Comparison of ENCODE assay signal across 20 cellular contexts in genomic region chr2:118084483-118085089, GRCh38. TPM values are rescaled to one million over a fixed set of nuclear protein-coding genes. Genes with fewer than 3 reads are reported as not detected.
DNase-seq lines count a peak whose midpoint lies in the region; ATAC-seq, FAIRE-seq and TF ChIP-seq lines count a peak whose summit lies in the region.
"Had no signal": no experiment of that assay in that cellular context is flagged by ENCODE, and none has a peak within 500 bp of the region (broad histone marks: within the 10 kb centered on the region; RNA-seq: fewer than 3 reads in every experiment).

No MANE protein-coding gene starts in this region.

- POLR2A ChIA-PET in HepG2 (lab: Yijun Ruan, JAX), result interaction anchor here (1.6 to 2.5 kb wide), 3 partner anchors 11 to 270 kb away, joined by 4 to 11 read pairs (median 4); partner anchors contain the start of gene DDX18

- BruUV-seq in HepG2 (replicated peaks; lab: Mats Ljungman, UMichigan), result no TSS peak

- H3K36me3 ChIP-seq in body of pancreas (replicated peaks in 1 of 2; ENCODE audit: insufficient read depth in 1 of 2, low read depth in 2 of 2) (no peaks in the 10 kb centered on the region), HepG2 (replicated peaks in 1 of 2; ENCODE audit: control insufficient read depth in 1 of 2, insufficient read depth in 2 of 2, low read length in 2 of 2) (no peaks in the 10 kb centered on the region), small intestine (ENCODE audit: control insufficient read depth in 2 of 2, insufficient read depth in 2 of 2, low read length in 2 of 2) (no peaks in the 10 kb centered on the region), spleen (no peaks in the 10 kb centered on the region)
- H3K36me3 ChIP-seq: BE2C, Peyer's patch had no signal

- H3K9me3 ChIP-seq in body of pancreas (no peaks in the 10 kb centered on the region), HepG2 (ENCODE audit: low read length) (no peaks in the 10 kb centered on the region), small intestine (ENCODE audit: control insufficient read depth, low read depth) (no peaks in the 10 kb centered on the region), spleen (no peaks in the 10 kb centered on the region)
- H3K9me3 ChIP-seq: BE2C, Peyer's patch had no signal

- H4K20me1 ChIP-seq in HepG2 (ENCODE audit: insufficient read depth, low read length), result 0 out of 2 replicates have a peak, but pooled peaks cover 3% of the 10 kb centered on the region

- in situ Hi-C loops in HepG2 (cut with HindIII; ENCODE audit: extremely low pct_ligation_motif_present, low pct_unique_long_range_greater_than_20kb), result no loop called here

- TF ChIP-seq CTCF in body of pancreas (IDR thresholded peaks at IDR 0.05), result no peak
- TF ChIP-seq CTCF in HepG2 (CRISPR knock-in tag; IDR thresholded peaks at IDR 0.05), result no peak
- no peak for TF ChIP-seq CTCF in spleen (IDR thresholded peaks at IDR 0.05 in 8 of 11, conservative IDR thresholded peaks at IDR 0.05 in 3 of 11)

- ATAC-seq in body of pancreas (no peak), HepG2 (no peak; the same call in 2 of the 3 replicates), GM21526 (IDR thresholded peaks at IDR 0.05; ENCODE audit: low FRiP score, unreplicated experiment) (no peak)

- FAIRE-seq in GM12891 (lab: Jason Lieb, UNC) (peak; percentile 73), HepG2 (lab: Jason Lieb, UNC) (no peak), small intestine (lab: Jason Lieb, UNC) (no peak)
- FAIRE-seq: H54 had no signal

- CTCF ChIA-PET in HepG2 (lab: Yijun Ruan, JAX; ENCODE audit: low intra/inter-chr PET ratio, low total read pairs), result no interaction called here

- H3K79me2 ChIP-seq in HepG2 (ENCODE audit: insufficient read depth, low read length), result peaks cover 14% of the 10 kb centered on the region

- TF ChIP-seq EP300 in HepG2 (IDR thresholded peaks at IDR 0.05; ENCODE audit: low read depth in 2 of 2, low read length in 2 of 2), result peak in 1 of 2 experiments; percentile 41; a peak in 1 of 4 replicates
- TF ChIP-seq EP300 in HepG2 (CRISPR knock-in tag; IDR thresholded peaks at IDR 0.05; ENCODE audit: borderline replicate concordance), result no peak

- H3K27me3 ChIP-seq in body of pancreas (no peaks in the 10 kb centered on the region), HepG2 (ENCODE audit: control insufficient read depth in 1 of 2, insufficient read depth in 2 of 2, low read length in 2 of 2) (no peaks in the 10 kb centered on the region; a peak in 1 of 5 replicates), small intestine (ENCODE audit: control insufficient read depth in 2 of 2, insufficient read depth in 2 of 2, low read length in 2 of 2) (no peaks in the 10 kb centered on the region), spleen (replicated peaks in 1 of 7) (no peaks in the 10 kb centered on the region)
- H3K27me3 ChIP-seq: Peyer's patch had no signal

- peak overlapping the region; percentile 79 for H3K4me2 ChIP-seq in HepG2 (ENCODE audit: low read depth, low read length)
- H3K4me2 ChIP-seq: KMS-11 had no signal

- TF ChIP-seq RAD21 in HepG2 (CRISPR knock-in tag; IDR thresholded peaks at IDR 0.05), result no peak

- WGBS in body of pancreas, 2 donors, result 40 to 52% methylated on average over 5 of the region's 5 CpGs
- WGBS in HepG2 (ENCODE audit: low lambda C conversion rate), result 48% methylated on average over 5 of the region's 5 CpGs
- 48 to 70% (median 58%) methylated on average over 5 of the region's 5 CpGs for WGBS in small intestine, 3 donors
- 89 to 95% (median 91%) methylated on average over 5 of the region's 5 CpGs for WGBS in spleen, 5 donors

- H3K4me1 ChIP-seq in body of pancreas (peaks cover 38% of the 10 kb centered on the region), HepG2 (ENCODE audit: insufficient read depth, low read length) (peaks cover 72% of the 10 kb centered on the region), small intestine (ENCODE audit: control insufficient read depth in 2 of 2, insufficient read depth in 1 of 2, low read depth in 1 of 2, low read length in 1 of 2) (peaks cover 0 to 2% of the 10 kb centered on the region in 2 donors), spleen (peaks cover 0 to 19% (median 12%) of the 10 kb centered on the region in 6 donors)
- H3K4me1 ChIP-seq: BE2C had no signal

- intact Hi-C loops in body of pancreas (cut with DNase I), result no loop called here
- intact Hi-C loops in HepG2 (cut with micrococcal nuclease; ENCODE audit: unreplicated experiment), result no loop called here
- intact Hi-C loops in spleen (cut with DNase I; ENCODE audit: low total_unique reads), result loop anchor here (5.0 kb wide), 1 partner anchor 103 kb away; no protein-coding TSS in a partner anchor

- H3K27ac ChIP-seq in body of pancreas, result peak overlapping the region; percentile 41 to 92 (median 76)
- peak overlapping the region; percentile 91 for H3K27ac ChIP-seq in HepG2 (ENCODE audit: extremely low read length, insufficient read depth, low read length)
- H3K27ac ChIP-seq in small intestine (ENCODE audit: low read depth in 1 of 2, low read length in 1 of 2), result no peak overlapping the region
- no peak overlapping the region for H3K27ac ChIP-seq in spleen
- H3K27ac ChIP-seq: KMS-11 had no signal

- no peak for TF ChIP-seq POLR2A in GM12891 (IDR thresholded peaks at IDR 0.05; ENCODE audit: low read depth, low read length)
- no peak for TF ChIP-seq POLR2A in body of pancreas (IDR thresholded peaks at IDR 0.05)
- TF ChIP-seq POLR2A in HepG2 (IDR thresholded peaks at IDR 0.05; ENCODE audit: insufficient read depth in 1 of 2, low read depth in 2 of 2, low read length in 2 of 2), result peak in 1 of 2 experiments; percentile 35; a peak in 1 of 4 replicates
- TF ChIP-seq POLR2A in spleen (IDR thresholded peaks at IDR 0.05), result no peak

- peak overlapping the region; percentile 51 for H3K9ac ChIP-seq in HepG2 (ENCODE audit: insufficient read depth, low read depth, low read length)
- H3K9ac ChIP-seq: KMS-11 had no signal

- H3K4me3 ChIP-seq in body of pancreas (no peak overlapping the region), HepG2 (replicated peaks in 1 of 3; ENCODE audit: insufficient read depth in 1 of 3, low read depth in 2 of 3, low read length in 3 of 3) (peak overlapping the region in 1 of 3 experiments; percentile 91; a peak in 2 of 6 replicates), small intestine (ENCODE audit: low read depth in 1 of 2, low read length in 2 of 2) (no peak overlapping the region), spleen (no peak overlapping the region)
- H3K4me3 ChIP-seq: Peyer's patch had no signal

- DNase-seq in GM12891 (ENCODE audit: insufficient read length, low spot score) (no peak), body of pancreas (no peak), HepG2 (ENCODE audit: low spot score) (peak; percentile 38), small intestine (peak; percentile 63), spleen (no peak), NCI-H1436 treated with DMSO at 0.1 percent for 48 hours (lab: John Stamatoyannopoulos, UW) (no peak)
- DNase-seq: 8988T; ACHN; BE2C; CD8-positive, alpha-beta memory T cell; MM.1S; NCI-H1694; NCI-H2029 treated with DMSO at 0.1 percent for 48 hours; NCI-H2227 treated with DMSO at 0.1 percent for 48 hours; NCI-H526 treated with DMSO at 0.1 percent for 48 hours; Peyer's patch; SHP77 treated with DMSO at 0.1 percent for 48 hours had no signal

- H2AFZ ChIP-seq in HepG2 (ENCODE audit: low read length), result no peak overlapping the region

TF ChIP-seq in GM12891, 5 proteins besides CTCF, POLR2A, EP300 and RAD21:
- TF ChIP-seq TAF1 (IDR thresholded peaks at IDR 0.05; ENCODE audit: low read depth, low read length), result no peak
- no peak for TF ChIP-seq PAX5 (IDR thresholded peaks at IDR 0.05; ENCODE audit: insufficient read depth, low read length, severe bottlenecking)
- TF ChIP-seq POU2F2 (IDR thresholded peaks at IDR 0.05; ENCODE audit: low read depth, low read length), result no peak
- no peak for TF ChIP-seq SPI1 (IDR thresholded peaks at IDR 0.05; ENCODE audit: low read depth, low read length)
- TF ChIP-seq POLR2AphosphoS5 (IDR thresholded peaks at IDR 0.05; ENCODE audit: low read depth, low read length), result no peak
TF ChIP-seq in GM12891: peak in this region for 0.

TF ChIP-seq in HepG2, 621 proteins besides CTCF, POLR2A, EP300 and RAD21 (continues in another document):
- TF ChIP-seq SP5 (CRISPR knock-in tag; IDR thresholded peaks at IDR 0.05; ENCODE audit: borderline replicate concordance, low read depth) (no peak), ZNF296 (CRISPR knock-in tag; conservative IDR thresholded peaks at IDR 0.05) (no peak), ZFAT (CRISPR knock-in tag; conservative IDR thresholded peaks at IDR 0.05) (no peak), NFKBIZ (CRISPR knock-in tag; IDR thresholded peaks at IDR 0.05) (no peak), FOXO1 (CRISPR knock-in tag; IDR thresholded peaks at IDR 0.05) (peak; percentile 75; the same call in 1 of the 2 replicates), CBFB (CRISPR knock-in tag; IDR thresholded peaks at IDR 0.05) (no peak), ZNF672 (CRISPR knock-in tag; IDR thresholded peaks at IDR 0.05) (no peak), GTF2F1 (IDR thresholded peaks at IDR 0.05; ENCODE audit: low read length) (no peak)

RNA-seq across cellular contexts. Expression of gene INSIG2, which starts 3.7 kb away (rescaled TPM):
- 33.3 TPM for polyA plus RNA-seq in GM12891 (2012; ENCODE audit: low read depth, missing spikeins)
- 10 to 100 TPM in 1 of 2 donors, 1 to 10 TPM in 1; 3.6 to 25.4 TPM for total RNA-seq in body of pancreas
- total RNA-seq in HepG2 (2016; rRNA removed; fragmentation: Illumina TruSeq; extraction: Trizol), result 54.6 and 73.5 TPM in 2 replicates
- total RNA-seq in HepG2 (2016; cell fraction: cytosol; rRNA removed; fragmentation: Illumina TruSeq; extraction: Trizol; ENCODE audit: low read depth), result 42.1 and 49.7 TPM in 2 replicates
- total RNA-seq in HepG2 (2016; cell fraction: insoluble cytoplasmic fraction; rRNA removed; fragmentation: Illumina TruSeq; extraction: Trizol), result 62.3 and 69.8 TPM in 2 replicates
- 63.4 and 67.9 TPM in 2 replicates for total RNA-seq in HepG2 (2016; cell fraction: membrane; rRNA removed; fragmentation: Illumina TruSeq; extraction: Trizol)
- 85.3 and 102 TPM in 2 replicates for total RNA-seq in HepG2 (2016; cell fraction: nucleus; rRNA removed; fragmentation: Illumina TruSeq; extraction: Trizol)
- polyA plus RNA-seq in HepG2 (2011; rRNA removed), result 316 and 481 TPM in 2 replicates
- 173 and 253 TPM in 2 replicates for polyA plus RNA-seq in HepG2 (2011; cell fraction: cytosol; rRNA removed)
- 137 and 144 TPM in 2 replicates for polyA plus RNA-seq in HepG2 (2011; cell fraction: nucleus; rRNA removed)
- polyA plus RNA-seq in HepG2 (2012), result 326 and 528 TPM in 2 replicates
- polyA plus RNA-seq in HepG2 (2016; cell fraction: cytosol; fragmentation: Illumina TruSeq; extraction: Trizol; ENCODE audit: low read depth), result 54.6 and 62.8 TPM in 2 replicates
- polyA plus RNA-seq in HepG2 (2016; cell fraction: insoluble cytoplasmic fraction; fragmentation: Illumina TruSeq; extraction: Trizol; ENCODE audit: low read depth), result 59.5 and 66.9 TPM in 2 replicates
- polyA plus RNA-seq in HepG2 (2016; cell fraction: membrane; fragmentation: Illumina TruSeq; extraction: Trizol; ENCODE audit: low read depth), result 65.7 and 73.3 TPM in 2 replicates
- polyA plus RNA-seq in HepG2 (2016; cell fraction: nucleus; fragmentation: Illumina TruSeq; extraction: Trizol; ENCODE audit: insufficient read depth, low read depth), result 147 and 181 TPM in 2 replicates
- 1.5 and 94.5 TPM in 2 replicates for polyA minus RNA-seq in HepG2 (2011; rRNA and poly(A)+ RNA removed; ENCODE audit: low replicate concordance)
- 66.4 and 81.9 TPM in 2 replicates for polyA minus RNA-seq in HepG2 (2011; cell fraction: cytosol; rRNA and poly(A)+ RNA removed)
- 257 and 299 TPM in 2 replicates for polyA minus RNA-seq in HepG2 (2011; cell fraction: nucleus; rRNA and poly(A)+ RNA removed)
- 10 to 100 TPM; 13.3 to 16.2 (median 15.7) TPM for polyA plus RNA-seq in small intestine
- 10 to 100 TPM; 23.9 to 42.7 (median 33.7) TPM for total RNA-seq in spleen
- polyA plus RNA-seq in spleen, result 10 to 100 TPM; 11.5 to 15.4 (median 12.3) TPM

Comparison
In these comparisons a context has a peak if more than half of its experiments do, and no peak if none do; other contexts are left out.
1. DNase-seq: peak in HepG2 (single experiment) and small intestine (single experiment); none in GM12891 (single experiment), body of pancreas (0 of 4), spleen (single experiment) and NCI-H1436 treated with DMSO at 0.1 percent for 48 hours (single experiment).
2. H3K27ac ChIP-seq: peak in body of pancreas (4 of 4) and HepG2 (single experiment); none in small intestine (0 of 2) and spleen (0 of 8).